Comparison of ENCODE assay signal across 25 cellular contexts in genomic region chr11:1346669-1347390, GRCh38.
"Had no signal": no experiment of that assay in that cellular context is flagged by ENCODE, and none has a peak within 500 bp of the region (broad histone marks: within the 10 kb centered on the region; RNA-seq: fewer than 3 reads in every experiment).

No MANE protein-coding gene starts in this region.

- H3K4me1 Mint-ChIP-seq: activated naive CD4-positive, alpha-beta T cell treated with anti-CD3 and anti-CD28 coated beads, Interleukin-2, amount 50 U/mL, for 24 hours had no signal

- H3K27ac Mint-ChIP-seq: activated naive CD8-positive, alpha-beta T cell treated with anti-CD3 and anti-CD28 coated beads, Interleukin-2, amount 50 U/mL, for 24 hours; mesothelial cell of epicardium; T-cell; T-helper 2 cell treated with Interferon-gamma antibody and Interleukin-4, amounts not matched to agents 5 μg/mL and 100 μg/mL, for 36 hours had no signal

- H3K4me3 Mint-ChIP-seq: activated naive CD4-positive, alpha-beta T cell treated with anti-CD3 and anti-CD28 coated beads, Interleukin-2, amount 50 U/mL, for 24 hours; activated naive CD8-positive, alpha-beta T cell treated with anti-CD3 and anti-CD28 coated beads, Interleukin-2, amount 50 U/mL, for 24 hours; mesothelial cell of epicardium; T-cell; T-helper 2 cell treated with Interferon-gamma antibody and Interleukin-4, amounts not matched to agents 5 μg/mL and 100 μg/mL, for 36 hours had no signal

- H3K4me3 ChIP-seq: body of pancreas, colonic mucosa, stomach, thyroid gland, upper lobe of left lung had no signal

- DNase-seq: activated CD4-positive, alpha-beta T cell treated with anti-CD3 and anti-CD28 coated beads for 4 hours; activated CD4-positive, alpha-beta T cell treated with anti-CD3 and anti-CD28 coated beads, Interleukin-2, amount 50 U/mL, for 4 hours; activated naive CD8-positive, alpha-beta T cell treated with anti-CD3 and anti-CD28 coated beads, Interleukin-2, amount 50 U/mL, for 24 hours; activated T-cell treated with anti-CD3 and anti-CD28 coated beads, Interleukin-2, amount 50 U/mL, for 1 hour; colonic mucosa; effector memory CD4-positive, alpha-beta T cell; glutamatergic neuron; left cardiac atrium; left ventricle myocardium superior; mammary epithelial cell; naive B cell; nucleus accumbens; right cardiac atrium; stimulated activated CD4-positive, alpha-beta T cell treated with anti-CD3 and anti-CD28 coated beads, Interleukin-12 subunit alpha, Interleukin-12 subunit beta, amount 100 ng/mL, for 4 hours; stimulated activated CD4-positive, alpha-beta T cell treated with anti-CD3 and anti-CD28 coated beads, Interleukin-4, amount 100 ng/mL, for 1 hour; stomach; T-cell; thyroid gland; upper lobe of left lung had no signal

- H3K9me3 Mint-ChIP-seq: activated naive CD4-positive, alpha-beta T cell treated with anti-CD3 and anti-CD28 coated beads, Interleukin-2, amount 50 U/mL, for 24 hours; activated naive CD8-positive, alpha-beta T cell treated with anti-CD3 and anti-CD28 coated beads, Interleukin-2, amount 50 U/mL, for 24 hours; mesothelial cell of epicardium; naive B cell; T-cell; T-helper 2 cell treated with Interferon-gamma antibody and Interleukin-4, amounts not matched to agents 5 μg/mL and 100 μg/mL, for 36 hours had no signal

- H3K9me3 ChIP-seq: body of pancreas, colonic mucosa, stomach, thyroid gland, upper lobe of left lung had no signal

- H3K36me3 Mint-ChIP-seq: activated naive CD4-positive, alpha-beta T cell treated with anti-CD3 and anti-CD28 coated beads, Interleukin-2, amount 50 U/mL, for 24 hours; mesothelial cell of epicardium; naive B cell; T-cell had no signal

- H3K4me1 ChIP-seq: body of pancreas, colonic mucosa, parathyroid adenoma, thyroid gland, upper lobe of left lung had no signal

- H3K79me2 ChIP-seq: parathyroid adenoma had no signal

- H3K27me3 ChIP-seq: body of pancreas, thyroid gland, upper lobe of left lung had no signal

- H3K27ac ChIP-seq: body of pancreas, colonic mucosa, parathyroid adenoma, stomach, thyroid gland, upper lobe of left lung, VCaP had no signal

- H2AFZ ChIP-seq: parathyroid adenoma had no signal

- H3K27me3 Mint-ChIP-seq: activated naive CD4-positive, alpha-beta T cell treated with anti-CD3 and anti-CD28 coated beads, Interleukin-2, amount 50 U/mL, for 24 hours; activated naive CD8-positive, alpha-beta T cell treated with anti-CD3 and anti-CD28 coated beads, Interleukin-2, amount 50 U/mL, for 24 hours; naive B cell; T-cell had no signal

- H3K36me3 ChIP-seq: colonic mucosa, stomach, thyroid gland, upper lobe of left lung had no signal

- H3K9ac ChIP-seq: parathyroid adenoma had no signal
